19 cellular contexts compared by ENCODE assay signal in genomic region chr9:16496908-16497307, GRCh38.
DNase-seq lines count a peak whose midpoint lies in the region; ATAC-seq and TF ChIP-seq lines count a peak whose summit lies in the region.
"Had no signal": no experiment of that assay in that cellular context is flagged by ENCODE, and none has a peak within 500 bp of the region (broad histone marks: within the 10 kb centered on the region; RNA-seq: fewer than 3 reads in every experiment).

No MANE protein-coding gene starts in this region.

- DNase-seq in AG09309 (ENCODE audit: low read depth) = no peak
- DNase-seq in HFFc6 = no peak
- DNase-seq in choroid plexus epithelial cell (ENCODE audit: low read depth) = no peak
- DNase-seq in type B pancreatic cell (ENCODE audit: extremely low spot score, unreplicated experiment) = no peak
- DNase-seq in stimulated activated effector memory CD8-positive, alpha-beta T cell treated with anti-CD3 and anti-CD28 coated beads, Interleukin-12 subunit alpha, Interleukin-12 subunit beta, amount 100 ng/mL, for 72 hours (ENCODE audit: low spot score in 2 of 2) = no peak
- DNase-seq: CD4-positive, CD25-positive, alpha-beta regulatory T cell; DMS153; GF-D8; IMR-90; Karpas-422; NCI-H1417 treated with DMSO at 0.1 percent for 48 hours; NCI-H187 treated with DMSO at 0.1 percent for 48 hours; NCI-H226; NCI-H524; PC-3; SIG-M5 had no signal

- no peak overlapping the region for H3K4me3 Mint-ChIP-seq in HFFc6
- no peak overlapping the region for H3K4me3 Mint-ChIP-seq in type B pancreatic cell
- no peak overlapping the region for H3K4me3 Mint-ChIP-seq in stimulated activated effector memory CD8-positive, alpha-beta T cell treated with anti-CD3 and anti-CD28 coated beads, Interleukin-12 subunit alpha, Interleukin-12 subunit beta, amount 100 ng/mL, for 72 hours
- H3K4me3 Mint-ChIP-seq: B cell; CD4-positive, CD25-positive, alpha-beta regulatory T cell had no signal

- peaks cover 4% of the 10 kb centered on the region for H3K27me3 Mint-ChIP-seq in HFFc6 (ENCODE audit: insufficient read depth)
- no peaks in the 10 kb centered on the region for H3K27me3 Mint-ChIP-seq in type B pancreatic cell
- H3K27me3 Mint-ChIP-seq: B cell; CD4-positive, CD25-positive, alpha-beta regulatory T cell had no signal

- H3K27ac Mint-ChIP-seq in HFFc6 = no peak overlapping the region
- no peak overlapping the region for H3K27ac Mint-ChIP-seq in type B pancreatic cell
- H3K27ac Mint-ChIP-seq in stimulated activated effector memory CD8-positive, alpha-beta T cell treated with anti-CD3 and anti-CD28 coated beads, Interleukin-12 subunit alpha, Interleukin-12 subunit beta, amount 100 ng/mL, for 72 hours = no peak overlapping the region
- H3K27ac Mint-ChIP-seq: B cell; CD4-positive, CD25-positive, alpha-beta regulatory T cell had no signal

- TF ChIP-seq CTCF in AG09309 (IDR thresholded peaks at IDR 0.05; ENCODE audit: control insufficient read depth, insufficient read depth, low read depth, low read length, missing control alignments) (peak; percentile 6), HFFc6 (IDR thresholded peaks at IDR 0.05) (peak; percentile 25; the same call in 1 of the 2 replicates), choroid plexus epithelial cell (conservative IDR thresholded peaks at IDR 0.05; ENCODE audit: low read depth, low read length) (peak; percentile 27), type B pancreatic cell (conservative IDR thresholded peaks at IDR 0.05) (peak; percentile 45)

- H3K4me1 Mint-ChIP-seq in HFFc6 (ENCODE audit: low read depth) (peaks cover 25% of the 10 kb centered on the region), type B pancreatic cell (ENCODE audit: unreplicated experiment) (peaks cover 11% of the 10 kb centered on the region)
- no peaks in the 10 kb centered on the region for H3K4me1 Mint-ChIP-seq in stimulated activated effector memory CD8-positive, alpha-beta T cell treated with anti-CD3 and anti-CD28 coated beads, Interleukin-12 subunit alpha, Interleukin-12 subunit beta, amount 100 ng/mL, for 72 hours
- H3K4me1 Mint-ChIP-seq: B cell; CD4-positive, CD25-positive, alpha-beta regulatory T cell had no signal

- H3K9me3 Mint-ChIP-seq in HFFc6 = no peaks in the 10 kb centered on the region
- peaks cover 11% of the 10 kb centered on the region for H3K9me3 Mint-ChIP-seq in type B pancreatic cell
- peaks cover 12% of the 10 kb centered on the region for H3K9me3 Mint-ChIP-seq in stimulated activated effector memory CD8-positive, alpha-beta T cell treated with anti-CD3 and anti-CD28 coated beads, Interleukin-12 subunit alpha, Interleukin-12 subunit beta, amount 100 ng/mL, for 72 hours

- peaks cover 13% of the 10 kb centered on the region for H3K36me3 Mint-ChIP-seq in HFFc6 (ENCODE audit: low read depth)
- H3K36me3 Mint-ChIP-seq in type B pancreatic cell = peaks cover 11% of the 10 kb centered on the region
- no peaks in the 10 kb centered on the region for H3K36me3 Mint-ChIP-seq in stimulated activated effector memory CD8-positive, alpha-beta T cell treated with anti-CD3 and anti-CD28 coated beads, Interleukin-12 subunit alpha, Interleukin-12 subunit beta, amount 100 ng/mL, for 72 hours
- H3K36me3 Mint-ChIP-seq: CD4-positive, CD25-positive, alpha-beta regulatory T cell had no signal

- ATAC-seq in GM19463 (IDR thresholded peaks at IDR 0.05; ENCODE audit: unreplicated experiment) = no peak
- no peak for ATAC-seq in stimulated activated effector memory CD8-positive, alpha-beta T cell treated with anti-CD3 and anti-CD28 coated beads, Interleukin-12 subunit alpha, Interleukin-12 subunit beta, amount 100 ng/mL, for 72 hours
- ATAC-seq in GM18519 (IDR thresholded peaks at IDR 0.05; ENCODE audit: low FRiP score, unreplicated experiment) = no peak
- ATAC-seq: PC-3 had no signal

- H3K4me3 ChIP-seq in AG09309 (ENCODE audit: control insufficient read depth, low read depth, low read length) (no peak overlapping the region), choroid plexus epithelial cell (ENCODE audit: low read depth, low read length) (no peak overlapping the region)
